ENCODE assay signal across 8 cellular contexts in genomic region chr2:207768168-207768890, GRCh38. TPM values are rescaled to one million over a fixed set of nuclear protein-coding genes. Genes with fewer than 3 reads are reported as not detected.
DNase-seq lines count a peak whose midpoint lies in the region; ATAC-seq, FAIRE-seq and TF ChIP-seq lines count a peak whose summit lies in the region.

No MANE protein-coding gene starts in this region.

- in situ Hi-C loops in brain microvascular endothelial cell (cut with HindIII; ENCODE audit: low pct_ligation_motif_present, low sequenced_read_pairs) = no loop called here

- H3K36me3 ChIP-seq in SJSA1 (peaks cover 10% of the 10 kb centered on the region), brain microvascular endothelial cell (replicated peaks) (no peaks in the 10 kb centered on the region), spleen (peaks cover 0 to 14% (median 0%) of the 10 kb centered on the region in 6 donors)

- FAIRE-seq in H54 (lab: Jason Lieb, UNC) = no peak

- peaks cover 10 to 19% (median 17%) of the 10 kb centered on the region in 3 donors for H3K27me3 Mint-ChIP-seq in immature natural killer cell (ENCODE audit: low read depth in 3 of 3)

- H3K27ac ChIP-seq in SJSA1 (no peak overlapping the region), brain microvascular endothelial cell (no peak overlapping the region), spleen (peak overlapping the region in 7 of 8 donors; percentile 64 to 83 (median 78))

- H3K4me3 ChIP-seq in AG09309 (ENCODE audit: control insufficient read depth, low read depth, low read length) (peak overlapping the region; percentile 60), SJSA1 (peak overlapping the region; percentile 63), brain microvascular endothelial cell (ENCODE audit: low read depth, low read length) (peak overlapping the region; percentile 62), spleen (peak overlapping the region; percentile 71 to 89 (median 86))

- H3K4me1 ChIP-seq in SJSA1 (replicated peaks) (peaks cover 12% of the 10 kb centered on the region), spleen (peaks cover 23 to 55% (median 49%) of the 10 kb centered on the region in 6 donors)

- peak overlapping the region; percentile 83 to 91 (median 87) for H3K4me3 Mint-ChIP-seq in immature natural killer cell

- TF ChIP-seq CTCF in AG09309 (IDR thresholded peaks at IDR 0.05; ENCODE audit: control insufficient read depth, insufficient read depth, low read depth, low read length, missing control alignments) = no peak
- no peak for TF ChIP-seq CTCF in brain microvascular endothelial cell (IDR thresholded peaks at IDR 0.05; ENCODE audit: low read depth, low read length, missing control alignments)
- TF ChIP-seq CTCF in spleen (IDR thresholded peaks at IDR 0.05 in 8 of 11, conservative IDR thresholded peaks at IDR 0.05 in 3 of 11) = no peak

- no peaks in the 10 kb centered on the region for H3K9me3 Mint-ChIP-seq in immature natural killer cell

- no peaks in the 10 kb centered on the region for H3K9me3 ChIP-seq in SJSA1 (replicated peaks)
- H3K9me3 ChIP-seq in spleen = no peaks in the 10 kb centered on the region

- H3K4me1 Mint-ChIP-seq in immature natural killer cell = peaks cover 31 to 44% of the 10 kb centered on the region in 2 donors

- ATAC-seq in GM19328 (IDR thresholded peaks at IDR 0.05; ENCODE audit: unreplicated experiment) = no peak

- DNase-seq in AG09309 (ENCODE audit: low read depth) (no peak), H54 (ENCODE audit: insufficient read length, low spot score) (peak; percentile 19), SJSA1 (ENCODE audit: low read depth in 1 of 2, low spot score in 2 of 2) (no peak), brain microvascular endothelial cell (no peak), immature natural killer cell (peak; percentile 52 to 55 (median 54)), spleen (peak; percentile 86)
- DNase-seq in effector CD8-positive, alpha-beta T cell (lab: John Stamatoyannopoulos, UW) = no peak

- TF ChIP-seq POLR2A in H54 (IDR thresholded peaks at IDR 0.05; ENCODE audit: low read depth, low read length) (no peak), spleen (IDR thresholded peaks at IDR 0.05) (no peak)

- H3K36me3 Mint-ChIP-seq in immature natural killer cell = no peaks in the 10 kb centered on the region

- H3K27ac Mint-ChIP-seq in immature natural killer cell = peak overlapping the region in 1 of 6 donors; percentile 40

- WGBS in spleen, 5 donors = 3 to 7% (median 3%) methylated on average over 45 to 74 of the region's 74 CpGs

- H3K27me3 ChIP-seq in SJSA1 (replicated peaks) (no peaks in the 10 kb centered on the region), brain microvascular endothelial cell (replicated peaks) (no peaks in the 10 kb centered on the region), spleen (replicated peaks in 1 of 7) (peaks cover 0 to 22% (median 0%) of the 10 kb centered on the region in 7 donors)

- intact Hi-C loops in spleen (cut with DNase I; ENCODE audit: low total_unique reads) = loop anchor here (5.0 kb wide), 1 partner anchor 209 kb away; no protein-coding TSS in a partner anchor

RNA-seq across cellular contexts. Expression of gene FZD5, which starts 1.4 kb away (rescaled TPM):
- total RNA-seq in SJSA1 (2014; rRNA removed; shearing (Covaris generic)) = 1.9 and 2.5 TPM in 2 replicates
- under 1 TPM in 2 of 3 donors, not detected in 1; 0.13 to 0.43 TPM for polyA plus RNA-seq in immature natural killer cell
- total RNA-seq in spleen = 10 to 100 TPM in 1 of 7 donors, 1 to 10 TPM in 6; 4.0 to 11.4 (median 6.6) TPM
- 1 to 10 TPM in 1 of 3 donors, under 1 TPM in 2; 0.35 to 1.1 (median 0.38) TPM for polyA plus RNA-seq in spleen

RNA-seq across cellular contexts. Expression of gene CCNYL1, which starts 56.9 kb away (rescaled TPM):
- 7.0 and 9.8 TPM in 2 replicates for total RNA-seq in SJSA1 (2014; rRNA removed; shearing (Covaris generic))
- polyA plus RNA-seq in immature natural killer cell (1 to 10 TPM in 2 of 3 donors, under 1 TPM in 1; 0.32 to 1.6 (median 1.3) TPM), spleen (1 to 10 TPM; 4.7 to 8.1 (median 5.4) TPM)
- 10 to 100 TPM; 14.0 to 22.8 (median 16.6) TPM for total RNA-seq in spleen

Comparison
In these comparisons a context has a peak if more than half of its experiments do, and no peak if none do; other contexts are left out.
1. DNase-seq: peak in H54 (single experiment), immature natural killer cell (3 of 3) and spleen (single experiment); none in AG09309 (single experiment), SJSA1 (0 of 2), brain microvascular endothelial cell (single experiment) and effector CD8-positive, alpha-beta T cell (single experiment).
2. H3K27ac ChIP-seq: peak in spleen (7 of 8); none in SJSA1 (single experiment) and brain microvascular endothelial cell (single experiment).
3. Peak in every context shown above with its lines, with median percentiles within 50 percentile points of each other: H3K4me3 ChIP-seq.